In the genomic region with DNA sequence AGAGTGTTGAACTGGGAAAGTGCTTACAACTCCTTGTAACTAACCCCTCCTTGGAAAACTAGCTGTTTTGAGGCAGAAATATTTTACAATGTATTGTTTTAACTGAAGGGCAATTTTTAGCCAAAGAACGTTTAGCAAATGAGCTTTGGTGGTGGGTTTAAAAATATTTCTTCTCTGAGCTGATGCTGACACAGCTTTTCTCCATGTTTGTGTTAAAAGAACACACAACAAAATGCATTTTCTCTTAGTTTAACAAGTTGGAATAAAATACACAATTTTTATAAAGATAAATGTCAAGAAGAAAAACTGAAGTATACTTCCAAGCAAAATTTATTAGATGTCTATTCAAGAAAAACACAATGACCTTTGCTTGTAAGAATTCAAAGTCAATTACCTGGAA, we compare ENCODE assay signal across 1 cellular context.
TF ChIP-seq lines count a peak whose summit lies in the region.

No MANE protein-coding gene starts in this region.

TF ChIP-seq in GM23338, 12 proteins besides CTCF, POLR2A, EP300 and RAD21 (continued from another document):
- TF ChIP-seq EZH2phosphoT487 (IDR thresholded peaks at IDR 0.05; ENCODE audit: unreplicated experiment), result no peak
- no peak for TF ChIP-seq ZNF331 (CRISPR knock-in tag; IDR thresholded peaks at IDR 0.05; ENCODE audit: low read depth)
- TF ChIP-seq POLR2AphosphoS5 (IDR thresholded peaks at IDR 0.05; ENCODE audit: low read depth), result no peak
- TF ChIP-seq, protein P1, sequence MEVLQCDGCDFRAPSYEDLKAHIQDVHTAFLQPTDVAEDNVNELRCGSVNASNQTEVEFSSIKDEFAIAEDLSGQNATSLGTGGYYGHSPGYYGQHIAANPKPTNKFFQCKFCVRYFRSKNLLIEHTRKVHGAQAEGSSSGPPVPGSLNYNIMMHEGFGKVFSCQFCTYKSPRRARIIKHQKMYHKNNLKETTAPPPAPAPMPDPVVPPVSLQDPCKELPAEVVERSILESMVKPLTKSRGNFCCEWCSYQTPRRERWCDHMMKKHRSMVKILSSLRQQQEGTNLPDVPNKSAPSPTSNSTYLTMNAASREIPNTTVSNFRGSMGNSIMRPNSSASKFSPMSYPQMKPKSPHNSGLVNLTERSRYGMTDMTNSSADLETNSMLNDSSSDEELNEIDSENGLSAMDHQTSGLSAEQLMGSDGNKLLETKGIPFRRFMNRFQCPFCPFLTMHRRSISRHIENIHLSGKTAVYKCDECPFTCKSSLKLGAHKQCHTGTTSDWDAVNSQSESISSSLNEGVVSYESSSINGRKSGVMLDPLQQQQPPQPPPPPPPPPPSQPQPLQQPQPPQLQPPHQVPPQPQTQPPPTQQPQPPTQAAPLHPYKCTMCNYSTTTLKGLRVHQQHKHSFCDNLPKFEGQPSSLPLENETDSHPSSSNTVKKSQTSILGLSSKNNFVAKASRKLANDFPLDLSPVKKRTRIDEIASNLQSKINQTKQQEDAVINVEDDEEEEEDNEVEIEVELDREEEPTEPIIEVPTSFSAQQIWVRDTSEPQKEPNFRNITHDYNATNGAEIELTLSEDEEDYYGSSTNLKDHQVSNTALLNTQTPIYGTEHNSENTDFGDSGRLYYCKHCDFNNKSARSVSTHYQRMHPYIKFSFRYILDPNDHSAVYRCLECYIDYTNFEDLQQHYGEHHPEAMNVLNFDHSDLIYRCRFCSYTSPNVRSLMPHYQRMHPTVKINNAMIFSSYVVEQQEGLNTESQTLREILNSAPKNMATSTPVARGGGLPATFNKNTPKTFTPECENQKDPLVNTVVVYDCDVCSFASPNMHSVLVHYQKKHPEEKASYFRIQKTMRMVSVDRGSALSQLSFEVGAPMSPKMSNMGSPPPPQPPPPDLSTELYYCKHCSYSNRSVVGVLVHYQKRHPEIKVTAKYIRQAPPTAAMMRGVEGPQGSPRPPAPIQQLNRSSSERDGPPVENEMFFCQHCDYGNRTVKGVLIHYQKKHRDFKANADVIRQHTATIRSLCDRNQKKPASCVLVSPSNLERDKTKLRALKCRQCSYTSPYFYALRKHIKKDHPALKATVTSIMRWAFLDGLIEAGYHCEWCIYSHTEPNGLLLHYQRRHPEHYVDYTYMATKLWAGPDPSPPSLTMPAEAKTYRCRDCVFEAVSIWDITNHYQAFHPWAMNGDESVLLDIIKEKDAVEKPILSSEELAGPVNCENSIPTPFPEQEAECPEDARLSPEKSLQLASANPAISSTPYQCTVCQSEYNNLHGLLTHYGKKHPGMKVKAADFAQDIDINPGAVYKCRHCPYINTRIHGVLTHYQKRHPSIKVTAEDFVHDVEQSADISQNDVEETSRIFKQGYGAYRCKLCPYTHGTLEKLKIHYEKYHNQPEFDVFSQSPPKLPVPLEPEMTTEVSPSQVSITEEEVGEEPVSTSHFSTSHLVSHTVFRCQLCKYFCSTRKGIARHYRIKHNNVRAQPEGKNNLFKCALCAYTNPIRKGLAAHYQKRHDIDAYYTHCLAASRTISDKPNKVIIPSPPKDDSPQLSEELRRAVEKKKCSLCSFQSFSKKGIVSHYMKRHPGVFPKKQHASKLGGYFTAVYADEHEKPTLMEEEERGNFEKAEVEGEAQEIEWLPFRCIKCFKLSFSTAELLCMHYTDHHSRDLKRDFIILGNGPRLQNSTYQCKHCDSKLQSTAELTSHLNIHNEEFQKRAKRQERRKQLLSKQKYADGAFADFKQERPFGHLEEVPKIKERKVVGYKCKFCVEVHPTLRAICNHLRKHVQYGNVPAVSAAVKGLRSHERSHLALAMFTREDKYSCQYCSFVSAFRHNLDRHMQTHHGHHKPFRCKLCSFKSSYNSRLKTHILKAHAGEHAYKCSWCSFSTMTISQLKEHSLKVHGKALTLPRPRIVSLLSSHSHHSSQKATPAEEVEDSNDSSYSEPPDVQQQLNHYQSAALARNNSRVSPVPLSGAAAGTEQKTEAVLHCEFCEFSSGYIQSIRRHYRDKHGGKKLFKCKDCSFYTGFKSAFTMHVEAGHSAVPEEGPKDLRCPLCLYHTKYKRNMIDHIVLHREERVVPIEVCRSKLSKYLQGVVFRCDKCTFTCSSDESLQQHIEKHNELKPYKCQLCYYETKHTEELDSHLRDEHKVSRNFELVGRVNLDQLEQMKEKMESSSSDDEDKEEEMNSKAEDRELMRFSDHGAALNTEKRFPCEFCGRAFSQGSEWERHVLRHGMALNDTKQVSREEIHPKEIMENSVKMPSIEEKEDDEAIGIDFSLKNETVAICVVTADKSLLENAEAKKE (CRISPR knock-in tag; IDR thresholded peaks at IDR 0.05), result no peak
- TF ChIP-seq ZNF114 (CRISPR knock-in tag; IDR thresholded peaks at IDR 0.05), result no peak
- no peak for TF ChIP-seq EZH2 (IDR thresholded peaks at IDR 0.05; ENCODE audit: low read depth, unreplicated experiment)
- TF ChIP-seq JUNB (IDR thresholded peaks at IDR 0.05; ENCODE audit: unreplicated experiment), result no peak
- TF ChIP-seq, protein P2, sequence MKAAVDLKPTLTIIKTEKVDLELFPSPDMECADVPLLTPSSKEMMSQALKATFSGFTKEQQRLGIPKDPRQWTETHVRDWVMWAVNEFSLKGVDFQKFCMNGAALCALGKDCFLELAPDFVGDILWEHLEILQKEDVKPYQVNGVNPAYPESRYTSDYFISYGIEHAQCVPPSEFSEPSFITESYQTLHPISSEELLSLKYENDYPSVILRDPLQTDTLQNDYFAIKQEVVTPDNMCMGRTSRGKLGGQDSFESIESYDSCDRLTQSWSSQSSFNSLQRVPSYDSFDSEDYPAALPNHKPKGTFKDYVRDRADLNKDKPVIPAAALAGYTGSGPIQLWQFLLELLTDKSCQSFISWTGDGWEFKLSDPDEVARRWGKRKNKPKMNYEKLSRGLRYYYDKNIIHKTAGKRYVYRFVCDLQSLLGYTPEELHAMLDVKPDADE (IDR thresholded peaks at IDR 0.05), result no peak
- no peak for TF ChIP-seq NANOG (IDR thresholded peaks at IDR 0.05; ENCODE audit: borderline replicate concordance)
- no peak for TF ChIP-seq STAT1 (IDR thresholded peaks at IDR 0.05; ENCODE audit: unreplicated experiment)
